ENCODE assay signal across 24 cellular contexts in the genomic region with DNA sequence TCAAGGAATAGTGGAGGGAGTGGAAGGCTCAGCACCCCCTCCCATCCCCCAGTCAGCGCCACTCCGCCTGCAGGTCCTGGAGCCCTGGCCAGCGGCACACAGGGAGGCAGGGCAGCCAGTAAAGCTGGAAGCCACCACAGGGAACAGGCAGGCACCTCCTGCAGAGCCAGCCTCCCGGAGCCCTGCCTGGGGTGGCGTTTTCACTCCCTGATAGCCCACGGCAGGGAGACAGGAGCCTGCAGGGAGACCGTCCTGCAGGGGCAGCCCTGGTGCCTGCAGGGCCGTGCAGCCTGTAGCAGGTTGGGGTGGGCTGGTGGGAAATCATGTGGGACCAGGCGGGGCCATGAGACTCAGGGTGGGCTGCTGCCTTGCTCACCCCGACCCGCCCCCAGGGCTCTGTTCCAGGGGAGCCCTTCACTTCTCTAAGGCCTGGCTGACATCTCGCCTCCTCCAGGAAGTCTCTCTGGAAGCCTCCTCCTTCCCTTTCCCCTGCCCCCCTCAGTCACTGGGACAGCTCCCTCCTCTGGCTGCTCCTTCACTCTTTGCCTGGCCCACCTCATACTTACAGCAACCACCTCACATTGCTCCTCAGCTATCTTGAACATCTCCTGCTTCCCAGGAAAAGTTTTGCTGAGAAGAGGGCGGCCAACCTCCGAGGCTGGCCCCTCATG.
DNase-seq lines count a peak whose midpoint lies in the region; ATAC-seq and TF ChIP-seq lines count a peak whose summit lies in the region.
"Had no signal": no experiment of that assay in that cellular context is flagged by ENCODE, and none has a peak within 500 bp of the region (broad histone marks: within the 10 kb centered on the region; RNA-seq: fewer than 3 reads in every experiment).

No MANE protein-coding gene starts in this region.

- DNase-seq in right cardiac atrium (peak in 2 of 3 donors; percentile 29 to 40), heart right ventricle (no peak), brain microvascular endothelial cell (no peak), foreskin keratinocyte (no peak), NCI-H1105 treated with DMSO at 0.1 percent for 48 hours (lab: John Stamatoyannopoulos, UW) (no peak), NCI-H1436 (lab: John Stamatoyannopoulos, UW) (no peak)
- DNase-seq: 8988T; CD4-positive, CD25-positive, alpha-beta regulatory T cell; DMS153; DND-41; Karpas-422; NCI-H1092 treated with DMSO at 0.1 percent for 48 hours; NCI-H146; NCI-H1930; NCI-H2107; NCI-H526; NCI-H82; NK-92 treated with Interleukin-12 subunit alpha and Interleukin-12 subunit beta, amount 100 ng/mL, for 24 hours; PC-3; SHP77 treated with DMSO at 0.1 percent for 48 hours had no signal

- H3K27ac ChIP-seq in right cardiac atrium (ENCODE audit: low read length), result no peak overlapping the region
- H3K27ac ChIP-seq in heart right ventricle, result no peak overlapping the region
- H3K27ac ChIP-seq in brain microvascular endothelial cell, result no peak overlapping the region
- H3K27ac ChIP-seq in foreskin keratinocyte, result no peak overlapping the region
- H3K27ac ChIP-seq: BLaER1, HL-60 had no signal

- H3K9me3 ChIP-seq in right cardiac atrium (ENCODE audit: control insufficient read depth, low read length), result no peaks in the 10 kb centered on the region
- H3K9me3 ChIP-seq in heart right ventricle, result no peaks in the 10 kb centered on the region
- H3K9me3 ChIP-seq: BLaER1 had no signal

- H3K27me3 ChIP-seq in right cardiac atrium (ENCODE audit: control insufficient read depth, insufficient read depth), result no peaks in the 10 kb centered on the region
- H3K27me3 ChIP-seq in heart right ventricle, result no peaks in the 10 kb centered on the region
- no peaks in the 10 kb centered on the region for H3K27me3 ChIP-seq in brain microvascular endothelial cell (replicated peaks)
- no peaks in the 10 kb centered on the region for H3K27me3 ChIP-seq in foreskin keratinocyte
- H3K27me3 ChIP-seq: BLaER1 had no signal

- H3K4me1 ChIP-seq in right cardiac atrium (ENCODE audit: control insufficient read depth, insufficient read depth, low read length) (no peaks in the 10 kb centered on the region), heart right ventricle (peaks cover 0 to 6% (median 0%) of the 10 kb centered on the region in 9 donors), foreskin keratinocyte (peaks cover 6% of the 10 kb centered on the region)

- ATAC-seq in right cardiac atrium (no peak), heart right ventricle (no peak), foreskin keratinocyte (no peak), GM21447 (IDR thresholded peaks at IDR 0.05; ENCODE audit: unreplicated experiment) (no peak)
- ATAC-seq: HCT116, PC-3 had no signal

- in situ Hi-C loops in brain microvascular endothelial cell (cut with HindIII; ENCODE audit: low pct_ligation_motif_present, low sequenced_read_pairs), result no loop called here

- intact Hi-C loops in right cardiac atrium (cut with DNase I) (no loop called here), heart right ventricle (cut with DNase I) (loop anchor here in 2 of 10 donors (10.0 kb wide), 1 partner anchor 222 kb away; a partner anchor contains a TSS)

- no peak overlapping the region for H3K4me3 ChIP-seq in right cardiac atrium (ENCODE audit: low read length)
- no peak overlapping the region for H3K4me3 ChIP-seq in heart right ventricle
- no peak overlapping the region for H3K4me3 ChIP-seq in brain microvascular endothelial cell (ENCODE audit: low read depth, low read length)
- H3K4me3 ChIP-seq: BLaER1 had no signal

- WGBS in right cardiac atrium, result 85% methylated on average over 14 of the region's 14 CpGs
- 84 to 89% methylated on average over 14 of the region's 14 CpGs for whole genome bisulfite sequencing in heart right ventricle, 2 donors

- TF ChIP-seq CTCF in heart right ventricle (IDR thresholded peaks at IDR 0.05), result no peak
- TF ChIP-seq CTCF in brain microvascular endothelial cell (IDR thresholded peaks at IDR 0.05; ENCODE audit: low read depth, low read length, missing control alignments), result peak; percentile 20
- TF ChIP-seq CTCF in foreskin keratinocyte (conservative IDR thresholded peaks at IDR 0.05), result peak; percentile 3

- H3K36me3 ChIP-seq in heart right ventricle, result peaks cover 0 to 4% (median 0%) of the 10 kb centered on the region in 9 donors
- peaks cover 4% of the 10 kb centered on the region for H3K36me3 ChIP-seq in brain microvascular endothelial cell (replicated peaks)
- H3K36me3 ChIP-seq: BLaER1 had no signal

Comparison
In these comparisons a context has a peak if more than half of its experiments do, and no peak if none do; other contexts are left out.
1. DNase-seq: peak in right cardiac atrium (2 of 3); none in heart right ventricle (0 of 2), brain microvascular endothelial cell (single experiment), foreskin keratinocyte (0 of 2), NCI-H1105 treated with DMSO at 0.1 percent for 48 hours (single experiment) and NCI-H1436 (single experiment).
2. CTCF ChIP-seq: peak in brain microvascular endothelial cell (single experiment) and foreskin keratinocyte (single experiment); none in heart right ventricle (0 of 9).